In genomic region chr21:43598416-43599120, GRCh38 we compare ENCODE assay signal across 1 cellular context.
TF ChIP-seq lines count a peak whose summit lies in the region.

No MANE protein-coding gene starts in this region.

TF ChIP-seq in IMR-90, 13 proteins besides CTCF, POLR2A, EP300 and RAD21 (continued from another document):
- TF ChIP-seq RCOR1 (IDR thresholded peaks at IDR 0.05; ENCODE audit: insufficient replicate concordance, low read length) (peak; percentile 63), MAZ (IDR thresholded peaks at IDR 0.05; ENCODE audit: borderline replicate concordance, low read depth, low read length) (no peak), NFE2L2 (IDR thresholded peaks at IDR 0.05; ENCODE audit: low read depth, low read length) (no peak)
